Comparison of ENCODE assay signal across 8 cellular contexts in the genomic region with DNA sequence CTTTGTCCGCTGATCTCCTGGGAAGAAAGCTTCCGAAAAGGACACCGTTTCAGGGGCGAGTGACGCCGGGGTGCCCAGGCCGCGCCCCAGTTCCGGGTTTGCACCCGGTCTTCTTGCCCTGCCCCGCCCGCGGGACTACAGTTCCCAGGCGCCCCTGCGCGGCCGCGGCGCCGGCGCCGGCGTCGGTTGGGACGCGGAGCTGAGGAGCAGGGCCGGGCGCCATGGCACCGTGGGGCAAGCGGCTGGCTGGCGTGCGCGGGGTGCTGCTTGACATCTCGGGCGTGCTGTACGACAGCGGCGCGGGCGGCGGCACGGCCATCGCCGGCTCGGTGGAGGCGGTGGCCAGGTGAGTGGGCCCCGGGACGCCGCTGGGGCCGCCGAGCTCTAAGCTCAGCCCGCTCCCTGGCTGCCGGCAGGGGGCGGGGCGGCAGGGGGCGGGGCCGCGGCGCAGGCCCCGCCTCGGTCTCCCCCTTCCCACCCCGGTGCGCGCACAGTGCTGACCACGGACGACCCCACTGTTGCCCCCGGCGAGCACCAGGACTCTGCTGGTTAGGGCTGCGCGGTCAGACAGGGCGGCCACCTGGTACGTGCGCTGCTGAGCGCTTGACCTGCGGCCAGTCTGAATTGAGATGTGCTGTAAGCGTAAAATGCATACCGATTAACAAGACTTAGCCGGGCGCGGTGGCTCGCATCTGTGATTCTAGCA. TPM values are rescaled to one million over a fixed set of nuclear protein-coding genes. Genes with fewer than 3 reads are reported as not detected.
DNase-seq lines count a peak whose midpoint lies in the region; ATAC-seq and TF ChIP-seq lines count a peak whose summit lies in the region.

A gene with protein sequence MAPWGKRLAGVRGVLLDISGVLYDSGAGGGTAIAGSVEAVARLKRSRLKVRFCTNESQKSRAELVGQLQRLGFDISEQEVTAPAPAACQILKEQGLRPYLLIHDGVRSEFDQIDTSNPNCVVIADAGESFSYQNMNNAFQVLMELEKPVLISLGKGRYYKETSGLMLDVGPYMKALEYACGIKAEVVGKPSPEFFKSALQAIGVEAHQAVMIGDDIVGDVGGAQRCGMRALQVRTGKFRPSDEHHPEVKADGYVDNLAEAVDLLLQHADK (plus strand): TSS at position 182 of the 706 bp plus-strand sequence. CDS start 40 bp downstream, at position 222.

- H3K9me3 ChIP-seq in endodermal cell (ENCODE audit: control insufficient read depth, low read length), result no peaks in the 10 kb centered on the region

- H3K27me3 ChIP-seq in endodermal cell (ENCODE audit: control insufficient read depth, insufficient read depth, low read length, poor library complexity, severe bottlenecking), result no peaks in the 10 kb centered on the region

- H3K36me3 Mint-ChIP-seq in endodermal cell (ENCODE audit: low read depth) (peaks cover 2% of the 10 kb centered on the region), mesothelial cell of epicardium (no peaks in the 10 kb centered on the region)

- WGBS in endodermal cell (ENCODE audit: insufficient coverage in 1 of 2, insufficient read length in 1 of 2), 2 experiments, result 3 to 17% methylated on average over 23 to 81 of the region's 81 CpGs

- H3K27me3 Mint-ChIP-seq in endodermal cell (ENCODE audit: insufficient read depth) (peaks cover 12% of the 10 kb centered on the region), mesothelial cell of epicardium (ENCODE audit: low read depth) (peaks cover 10% of the 10 kb centered on the region)

- no peaks in the 10 kb centered on the region for H3K9me3 Mint-ChIP-seq in endodermal cell
- H3K9me3 Mint-ChIP-seq in mesothelial cell of epicardium, result peaks cover 5% of the 10 kb centered on the region

- ATAC-seq in HG03442 (IDR thresholded peaks at IDR 0.05; ENCODE audit: unreplicated experiment), result peak; percentile 92

- no peaks in the 10 kb centered on the region for H3K36me3 ChIP-seq in endodermal cell (ENCODE audit: control insufficient read depth, insufficient read depth, low read length)

- H3K4me3 ChIP-seq in endodermal cell (ENCODE audit: low read length), result peak within 1 kb of the TSS; percentile 81

- H3K27ac Mint-ChIP-seq in endodermal cell, result peak within 1 kb of the TSS; percentile 84
- peak within 1 kb of the TSS; percentile 86 for H3K27ac Mint-ChIP-seq in mesothelial cell of epicardium

- TF ChIP-seq CTCF in endodermal cell (conservative IDR thresholded peaks at IDR 0.05) (peak; percentile 69), mesothelial cell of epicardium (IDR thresholded peaks at IDR 0.05; ENCODE audit: unreplicated experiment) (peak; percentile 56)

- DNase-seq in CD1c-positive myeloid dendritic cell (ENCODE audit: extremely low spot score), result peak; percentile 93
- DNase-seq in GM19240 (ENCODE audit: insufficient read length, low spot score), result peak; percentile 96
- DNase-seq in NOMO-1 (lab: John Stamatoyannopoulos, UW; ENCODE audit: unreplicated experiment in 2 of 2), result peak; percentile 79 to 89
- peak; percentile 69 to 81 (median 72) for DNase-seq in activated CD8-positive, alpha-beta memory T cell treated with anti-CD3 and anti-CD28 coated beads for 48 hours (ENCODE audit: low read depth in 2 of 3, low spot score in 2 of 3)
- peak; percentile 93 for DNase-seq in endodermal cell
- peak; percentile 57 to 73 for DNase-seq in mesothelial cell of epicardium (ENCODE audit: low spot score in 2 of 2, unreplicated experiment in 2 of 2)
- DNase-seq in stimulated activated CD8-positive, alpha-beta memory T cell treated with anti-CD3 and anti-CD28 coated beads, Interleukin-15, amount 100 ng/mL, for 24 hours (ENCODE audit: low read depth), result peak; percentile 72

- H3K4me1 Mint-ChIP-seq in endodermal cell (peaks cover 8% of the 10 kb centered on the region), mesothelial cell of epicardium (peaks cover 2% of the 10 kb centered on the region)

- H3K4me3 Mint-ChIP-seq in endodermal cell (peak within 1 kb of the TSS; percentile 71), mesothelial cell of epicardium (peak within 1 kb of the TSS; percentile 89)

- no peaks in the 10 kb centered on the region for H3K4me1 ChIP-seq in endodermal cell (ENCODE audit: control insufficient read depth, insufficient read depth, low read length)

- H3K27ac ChIP-seq in endodermal cell (ENCODE audit: low read depth, low read length), result no peak within 1 kb of the TSS

- H3K9ac ChIP-seq in endodermal cell (ENCODE audit: extremely low read depth, low read length, poor library complexity, severe bottlenecking), result no peak within 1 kb of the TSS

RNA-seq across cellular contexts. Expression of the gene that starts here (rescaled TPM):
- 10 to 100 TPM; 23.3 to 24.8 TPM for total RNA-seq in endodermal cell
- 13.3 TPM for polyA plus RNA-seq in endodermal cell (2013, experiment 1 of 2)
- polyA plus RNA-seq in endodermal cell (2013, experiment 2 of 2), result 10.6 TPM
- 17.3 to 19.6 TPM (median 17.5 TPM) in 3 replicates for total RNA-seq in mesothelial cell of epicardium
